In genomic region chr11:118823111-118823510, GRCh38 we compare ENCODE assay signal across 6 cellular contexts. TPM values are rescaled to one million over a fixed set of nuclear protein-coding genes. Genes with fewer than 3 reads are reported as not detected.
A peak's percentile ranks its signal among the peaks of the same experiment; 100 is the strongest.
DNase-seq lines count a peak whose midpoint lies in the region; ATAC-seq and TF ChIP-seq lines count a peak whose summit lies in the region.
"Not testable (repeated sequence)": the region's sequence is repeated elsewhere in the genome, so short reads cannot be mapped to it uniquely, and the experiment has no call there.

No MANE protein-coding gene starts in this region.

- H3K4me2 ChIP-seq in Karpas-422 (ENCODE audit: low read depth, low read length, poor library complexity, severe bottlenecking) (peak overlapping the region; percentile 51), OCI-LY7 (ENCODE audit: low read length) (0 out of 2 replicates have a peak overlapping the region, but pooled peaks have one; percentile 18)

- H3K4me1 Mint-ChIP-seq in activated naive CD8-positive, alpha-beta T cell treated with anti-CD3 and anti-CD28 coated beads, Interleukin-2, amount 50 U/mL, for 24 hours = peaks cover 29% of the 10 kb centered on the region
- H3K4me1 Mint-ChIP-seq in naive B cell = peaks cover 38 to 70% (median 48%) of the 10 kb centered on the region in 3 donors
- peaks cover 27 to 53% of the 10 kb centered on the region in 2 donors for H3K4me1 Mint-ChIP-seq in stimulated activated naive B cell treated with anti-CD40 and anti-IgM and Interleukin-4, amounts not matched to agents 10 μg/mL and 1 μg/mL and 100 μg/mL, for 72 hours

- H3K9me2 ChIP-seq in Karpas-422 (replicated peaks; ENCODE audit: insufficient read depth, low read length); OCI-LY7 (ENCODE audit: insufficient read depth, low read length): not testable (repeated sequence)

- not testable (repeated sequence) for H4K20me1 ChIP-seq in Karpas-422 (ENCODE audit: insufficient read depth, low read depth, low read length); OCI-LY7 (ENCODE audit: insufficient read depth, low read length)

- H3K79me2 ChIP-seq in Karpas-422 (ENCODE audit: low read length); OCI-LY7 (ENCODE audit: insufficient read depth, low read depth, low read length): not testable (repeated sequence)

- H3K36me3 ChIP-seq in Karpas-422 (ENCODE audit: insufficient read depth, low read length); OCI-LY7 (ENCODE audit: insufficient read depth, low read length): not testable (repeated sequence)

- not testable (repeated sequence) for H3K9me3 Mint-ChIP-seq in activated naive CD8-positive, alpha-beta T cell treated with anti-CD3 and anti-CD28 coated beads, Interleukin-2, amount 50 U/mL, for 24 hours; naive B cell; stimulated activated naive B cell treated with anti-CD40 and anti-IgM and Interleukin-4, amounts not matched to agents 10 μg/mL and 1 μg/mL and 100 μg/mL, for 72 hours

- not testable (repeated sequence) for H3K4me3 Mint-ChIP-seq in activated naive CD8-positive, alpha-beta T cell treated with anti-CD3 and anti-CD28 coated beads, Interleukin-2, amount 50 U/mL, for 24 hours
- H3K4me3 Mint-ChIP-seq in naive B cell = peak overlapping the region; percentile 64 to 90 (median 82)
- peak overlapping the region; percentile 37 to 44 for H3K4me3 Mint-ChIP-seq in stimulated activated naive B cell treated with anti-CD40 and anti-IgM and Interleukin-4, amounts not matched to agents 10 μg/mL and 1 μg/mL and 100 μg/mL, for 72 hours

- H3K4me1 ChIP-seq in Karpas-422 (ENCODE audit: low read length) (peaks cover 58% of the 10 kb centered on the region), OCI-LY7 (ENCODE audit: insufficient read depth, low read length, poor library complexity, severe bottlenecking) (peaks cover 61% of the 10 kb centered on the region)

- H3K27me3 Mint-ChIP-seq in activated naive CD8-positive, alpha-beta T cell treated with anti-CD3 and anti-CD28 coated beads, Interleukin-2, amount 50 U/mL, for 24 hours; naive B cell; stimulated activated naive B cell treated with anti-CD40 and anti-IgM and Interleukin-4, amounts not matched to agents 10 μg/mL and 1 μg/mL and 100 μg/mL, for 72 hours: not testable (repeated sequence)

- not testable (repeated sequence) for ATAC-seq in activated naive CD8-positive, alpha-beta T cell treated with anti-CD3 and anti-CD28 coated beads, Interleukin-2, amount 50 U/mL, for 24 hours; naive B cell (ENCODE audit: low read depth in 2 of 2); stimulated activated naive B cell treated with anti-CD40 and anti-IgM and Interleukin-4, amounts not matched to agents 10 μg/mL and 1 μg/mL and 100 μg/mL, for 72 hours (replicated peaks)

- CTCF ChIA-PET in OCI-LY7 (lab: Charles Lee; ENCODE audit: unreplicated experiment) = not testable (repeated sequence)

- intact Hi-C loops in OCI-LY7 (cut with micrococcal nuclease; ENCODE audit: unreplicated experiment) = not testable (repeated sequence)

- TF ChIP-seq CTCF in GM12865 (IDR thresholded peaks at IDR 0.05; ENCODE audit: insufficient read depth, low read depth, low read length, missing control alignments); OCI-LY7 (conservative IDR thresholded peaks at IDR 0.05; ENCODE audit: low read length): not testable (repeated sequence)

- H3K27ac ChIP-seq in Karpas-422 (ENCODE audit: low read length); OCI-LY7 (ENCODE audit: low read depth, low read length, poor library complexity, severe bottlenecking): not testable (repeated sequence)

- H3K9me3 ChIP-seq in Karpas-422 (ENCODE audit: low read length); OCI-LY7 (ENCODE audit: low read length): not testable (repeated sequence)

- not testable (repeated sequence) for H3K4me3 ChIP-seq in GM12865 (ENCODE audit: low read depth, low read length); Karpas-422 (ENCODE audit: low read length); OCI-LY7 (ENCODE audit: low read depth, low read length, poor library complexity, severe bottlenecking)

- BruUV-seq in OCI-LY7 (replicated peaks; lab: Mats Ljungman, UMichigan) = not testable (repeated sequence)

- not testable (repeated sequence) for H2AFZ ChIP-seq in Karpas-422 (ENCODE audit: low read length); OCI-LY7 (ENCODE audit: low read length)

- not testable (repeated sequence) for H3K27me3 ChIP-seq in Karpas-422 (ENCODE audit: low read length)

- DNase-seq in GM12865 (ENCODE audit: low read depth) (peak; percentile 25), Karpas-422 (peak; percentile 50), naive B cell (peak; percentile 56)
- not testable (repeated sequence) for DNase-seq in OCI-LY7 (ENCODE audit: low spot score); activated naive CD8-positive, alpha-beta T cell treated with anti-CD3 and anti-CD28 coated beads, Interleukin-2, amount 50 U/mL, for 24 hours; stimulated activated naive B cell treated with anti-CD40 and anti-IgM and Interleukin-4, amounts not matched to agents 10 μg/mL and 1 μg/mL and 100 μg/mL, for 72 hours

- peak overlapping the region; percentile 57 for H3K27ac Mint-ChIP-seq in activated naive CD8-positive, alpha-beta T cell treated with anti-CD3 and anti-CD28 coated beads, Interleukin-2, amount 50 U/mL, for 24 hours
- H3K27ac Mint-ChIP-seq in naive B cell = peak overlapping the region; percentile 98 to 100 (median 98)
- H3K27ac Mint-ChIP-seq in stimulated activated naive B cell treated with anti-CD40 and anti-IgM and Interleukin-4, amounts not matched to agents 10 μg/mL and 1 μg/mL and 100 μg/mL, for 72 hours = peak overlapping the region; percentile 85

- not testable (repeated sequence) for H3K9ac ChIP-seq in Karpas-422 (ENCODE audit: low read length)

- POLR2A ChIA-PET in OCI-LY7 (lab: Charles Lee) = interaction anchor here (0.6 to 1.3 kb wide), 9 partner anchors 8 to 91 kb away, joined by 3 to 4 read pairs (median 3); partner anchors contain the start of gene DDX6

- not testable (repeated sequence) for H3K36me3 Mint-ChIP-seq in activated naive CD8-positive, alpha-beta T cell treated with anti-CD3 and anti-CD28 coated beads, Interleukin-2, amount 50 U/mL, for 24 hours (ENCODE audit: low read depth); naive B cell; stimulated activated naive B cell treated with anti-CD40 and anti-IgM and Interleukin-4, amounts not matched to agents 10 μg/mL and 1 μg/mL and 100 μg/mL, for 72 hours

RNA-seq across cellular contexts. Expression of gene DDX6, which starts 32.1 kb away (rescaled TPM):
- total RNA-seq in Karpas-422 (2014; rRNA removed; shearing (Covaris generic); ENCODE audit: low replicate concordance) = 29.4 and 52.8 TPM in 2 replicates
- total RNA-seq in OCI-LY7 (2014; rRNA removed; shearing (Covaris generic)) = 46.5 and 55.0 TPM in 2 replicates
- total RNA-seq in OCI-LY7 (2022) = 128 and 142 TPM in 2 replicates
- 100 to 1,000 TPM in 5 of 6 donors, 10 to 100 TPM in 1; 71.3 to 140 (median 124) TPM for polyA plus RNA-seq in naive B cell (ENCODE audit: low read depth in 6 of 6)
